In genomic region chr1:113758631-113759340, GRCh38 we compare ENCODE assay signal across 8 cellular contexts. TPM values are rescaled to one million over a fixed set of nuclear protein-coding genes. Genes with fewer than 3 reads are reported as not detected.
A peak's percentile ranks its signal among the peaks of the same experiment; 100 is the strongest.
DNase-seq lines count a peak whose midpoint lies in the region; ATAC-seq and TF ChIP-seq lines count a peak whose summit lies in the region.

No MANE protein-coding gene starts in this region.

- H3K36me3 ChIP-seq in kidney epithelial cell (ENCODE audit: control insufficient read depth, insufficient read depth, low read length) = peaks cover 1% of the 10 kb centered on the region

- H3K27me3 ChIP-seq in kidney epithelial cell (ENCODE audit: control insufficient read depth, insufficient read depth, low read length) = no peaks in the 10 kb centered on the region

- no peak for TF ChIP-seq CTCF in kidney epithelial cell (IDR thresholded peaks at IDR 0.05; ENCODE audit: insufficient read depth, low read length, poor library complexity, severe bottlenecking)

- DNase-seq in NCI-H446 (lab: John Stamatoyannopoulos, UW) (peak; percentile 44 to 60), NCI-H446 treated with DMSO at 0.1 percent for 48 hours (lab: John Stamatoyannopoulos, UW) (no peak), NCI-H1694 (lab: John Stamatoyannopoulos, UW) (peak; percentile 30), cerebellar cortex (ENCODE audit: low spot score) (peak; percentile 66), kidney epithelial cell (ENCODE audit: low read depth) (no peak)
- peak; percentile 17 to 40 for DNase-seq in stimulated activated CD4-positive, alpha-beta T cell treated with anti-CD3 and anti-CD28 coated beads, Interleukin-1b, Interleukin-23, amount 100 ng/mL, for 4 hours (ENCODE audit: low read depth in 2 of 2)

- H3K4me3 ChIP-seq in kidney epithelial cell (ENCODE audit: low read depth, low read length) = peak overlapping the region; percentile 75

- ATAC-seq in HG02759 (IDR thresholded peaks at IDR 0.05; ENCODE audit: unreplicated experiment) = peak; percentile 70
- peak; percentile 56 to 63 for ATAC-seq in activated CD4-positive, CD25-positive, alpha-beta regulatory T cell treated with anti-CD3 and anti-CD28 coated beads, Interleukin-2, amount 50 U/mL, for 24 hours

RNA-seq across cellular contexts. Expression of gene PHTF1, which starts 0.5 kb away (rescaled TPM):
- 22.5 and 33.1 TPM in 2 replicates for total RNA-seq in kidney epithelial cell

RNA-seq across cellular contexts. Expression of gene RSBN1, which starts 53.5 kb away (rescaled TPM):
- 9.5 and 10.2 TPM in 2 replicates for total RNA-seq in kidney epithelial cell

Comparison
In these comparisons a context has a peak if more than half of its experiments do, and no peak if none do; other contexts are left out.
1. DNase-seq: peak in NCI-H446 (2 of 2), NCI-H1694 (single experiment), cerebellar cortex (single experiment) and stimulated activated CD4-positive, alpha-beta T cell treated with anti-CD3 and anti-CD28 coated beads, Interleukin-1b, Interleukin-23, amount 100 ng/mL, for 4 hours (2 of 2); none in NCI-H446 treated with DMSO at 0.1 percent for 48 hours (single experiment) and kidney epithelial cell (single experiment).